ENCODE assay signal across 1 cellular context in genomic region chr10:72283131-72283530, GRCh38.
TF ChIP-seq lines count a peak whose summit lies in the region.

No MANE protein-coding gene starts in this region.

TF ChIP-seq in K562, 482 proteins besides CTCF, POLR2A, EP300 and RAD21 (continued from another document):
- TF ChIP-seq ZBTB40 (IDR thresholded peaks at IDR 0.05) = peak; percentile 87
- TF ChIP-seq ZBTB40 (CRISPR knock-in tag; IDR thresholded peaks at IDR 0.05) = peak; percentile 77
